ENCODE assay signal across 11 cellular contexts in genomic region chr6:21856096-21856825, GRCh38.
DNase-seq lines count a peak whose midpoint lies in the region; ATAC-seq and TF ChIP-seq lines count a peak whose summit lies in the region.
"Had no signal": no experiment of that assay in that cellular context is flagged by ENCODE, and none has a peak within 500 bp of the region (broad histone marks: within the 10 kb centered on the region; RNA-seq: fewer than 3 reads in every experiment).

No MANE protein-coding gene starts in this region.

- intact Hi-C loops in gastrocnemius medialis (cut with DNase I; ENCODE audit: low total_unique reads) (no loop called here), prostate gland (cut with DNase I) (no loop called here)

- ATAC-seq in DND-41 (ENCODE audit: insufficient read depth, low read depth) = peak; percentile 60
- no peak for ATAC-seq in gastrocnemius medialis
- ATAC-seq: activated naive CD8-positive, alpha-beta T cell treated with anti-CD3 and anti-CD28 coated beads, Interleukin-2, amount 50 U/mL, for 24 hours; K562 had no signal

- H3K27me3 ChIP-seq in DND-41 (ENCODE audit: insufficient read depth, low read length, poor library complexity) (no peaks in the 10 kb centered on the region), brain microvascular endothelial cell (replicated peaks) (no peaks in the 10 kb centered on the region), mesendoderm (ENCODE audit: insufficient read depth, low read length, poor library complexity) (no peaks in the 10 kb centered on the region), gastrocnemius medialis (no peaks in the 10 kb centered on the region), prostate gland (replicated peaks; ENCODE audit: insufficient read depth) (no peaks in the 10 kb centered on the region)

- H2BK5ac ChIP-seq in mesendoderm (ENCODE audit: low read length) = no peak overlapping the region

- H4K8ac ChIP-seq in mesendoderm (ENCODE audit: low read depth, low read length) = no peak overlapping the region

- no peak overlapping the region for H2BK120ac ChIP-seq in mesendoderm (ENCODE audit: low read depth, low read length)

- H2AK5ac ChIP-seq in mesendoderm (ENCODE audit: low read length) = no peak overlapping the region

- H3K27ac ChIP-seq in DND-41 (ENCODE audit: low read length) (0 out of 2 replicates have a peak overlapping the region, but pooled peaks have one; percentile 2), brain microvascular endothelial cell (peak overlapping the region; percentile 22), mesendoderm (ENCODE audit: low read depth, low read length) (no peak overlapping the region), gastrocnemius medialis (no peak overlapping the region), prostate gland (no peak overlapping the region)

- no peak overlapping the region for H2BK15ac ChIP-seq in mesendoderm (replicated peaks; ENCODE audit: low read depth)

- no peak overlapping the region for H3K4ac ChIP-seq in mesendoderm (ENCODE audit: low read depth, low read length)

- H3K4me1 ChIP-seq in DND-41 (ENCODE audit: insufficient read depth, low read length) = peaks cover 14% of the 10 kb centered on the region
- H3K4me1 ChIP-seq in mesendoderm (ENCODE audit: control insufficient read depth, low read depth, low read length) = peaks cover 6% of the 10 kb centered on the region
- no peaks in the 10 kb centered on the region for H3K4me1 ChIP-seq in gastrocnemius medialis
- H3K4me1 ChIP-seq in prostate gland (replicated peaks) = no peaks in the 10 kb centered on the region

- H3K23ac ChIP-seq in mesendoderm (ENCODE audit: low read length) = no peak overlapping the region

- H3K9ac ChIP-seq in DND-41 (ENCODE audit: low read depth, low read length) = no peak overlapping the region
- no peak overlapping the region for H3K9ac ChIP-seq in mesendoderm (ENCODE audit: low read length)

- H3K36me3 ChIP-seq in DND-41 (ENCODE audit: insufficient read depth, low read length) (peaks cover 5% of the 10 kb centered on the region; the same call in 1 of the 2 replicates), brain microvascular endothelial cell (replicated peaks) (no peaks in the 10 kb centered on the region), mesendoderm (ENCODE audit: control insufficient read depth, insufficient read depth, low read length) (no peaks in the 10 kb centered on the region), gastrocnemius medialis (no peaks in the 10 kb centered on the region), prostate gland (no peaks in the 10 kb centered on the region)

- DNase-seq in DND-41 (no peak), NB4 (ENCODE audit: low read depth) (peak; percentile 69), brain microvascular endothelial cell (peak; percentile 53), mesendoderm (peak; percentile 36), globus pallidus (ENCODE audit: low spot score) (no peak), NCI-H1092 treated with DMSO at 0.1 percent for 48 hours (lab: John Stamatoyannopoulos, UW) (no peak), gastrocnemius medialis (no peak), prostate gland (ENCODE audit: low spot score) (no peak)
- DNase-seq: activated B cell treated with CpG ODN at 0.5 μM for 24 hours; activated naive CD8-positive, alpha-beta T cell treated with anti-CD3 and anti-CD28 coated beads, Interleukin-2, amount 50 U/mL, for 24 hours had no signal

- H3K9me3 ChIP-seq in DND-41 (ENCODE audit: insufficient read depth, low read length, severe bottlenecking) = no peaks in the 10 kb centered on the region
- H3K9me3 ChIP-seq in gastrocnemius medialis = no peaks in the 10 kb centered on the region
- no peaks in the 10 kb centered on the region for H3K9me3 ChIP-seq in prostate gland

- peaks cover 9% of the 10 kb centered on the region for H3K79me1 ChIP-seq in mesendoderm (ENCODE audit: low read length)

- no peak for TF ChIP-seq CTCF in DND-41 (IDR thresholded peaks at IDR 0.05; ENCODE audit: borderline replicate concordance, extremely low read depth, low read length, poor library complexity, severe bottlenecking)
- TF ChIP-seq CTCF in NB4 (IDR thresholded peaks at IDR 0.05; ENCODE audit: low read depth, low read length) = no peak
- TF ChIP-seq CTCF in brain microvascular endothelial cell (IDR thresholded peaks at IDR 0.05; ENCODE audit: low read depth, low read length, missing control alignments) = no peak
- TF ChIP-seq CTCF in gastrocnemius medialis (IDR thresholded peaks at IDR 0.05 in 4 of 5, conservative IDR thresholded peaks at IDR 0.05 in 1 of 5) = no peak
- TF ChIP-seq CTCF in prostate gland (IDR thresholded peaks at IDR 0.05) = no peak

- no peak overlapping the region for H4K5ac ChIP-seq in mesendoderm (ENCODE audit: low read length)

- WGBS in mesendoderm (ENCODE audit: extremely low coverage, insufficient coverage, low lambda C conversion rate) = no CpG with 5 or more reads among the region's 5 CpGs
- 49% methylated on average over 5 of the region's 5 CpGs for WGBS in prostate gland

- H3K4me3 ChIP-seq in DND-41 (ENCODE audit: low read depth in 1 of 2, low read length in 2 of 2) (no peak overlapping the region), NB4 (ENCODE audit: low read depth, low read length) (no peak overlapping the region), brain microvascular endothelial cell (ENCODE audit: low read depth, low read length) (no peak overlapping the region), mesendoderm (ENCODE audit: low read length) (no peak overlapping the region), gastrocnemius medialis (no peak overlapping the region), prostate gland (no peak overlapping the region)
- H3K4me3 ChIP-seq: K562 had no signal

- no peaks in the 10 kb centered on the region for H4K20me1 ChIP-seq in DND-41 (ENCODE audit: insufficient read depth, low read length)

- H3K79me2 ChIP-seq in DND-41 (ENCODE audit: insufficient read depth, low read length) = peaks cover 16% of the 10 kb centered on the region
- H3K79me2 ChIP-seq in mesendoderm (ENCODE audit: control insufficient read depth, insufficient read depth, low read length) = peaks cover 8% of the 10 kb centered on the region

- no peak for TF ChIP-seq POLR2A in NB4 (IDR thresholded peaks at IDR 0.05; ENCODE audit: extremely low read depth, insufficient read length)
- TF ChIP-seq POLR2A in gastrocnemius medialis (IDR thresholded peaks at IDR 0.05) = no peak
- TF ChIP-seq POLR2A in prostate gland (IDR thresholded peaks at IDR 0.05) = no peak

- no peak overlapping the region for H3K18ac ChIP-seq in mesendoderm (ENCODE audit: low read length)

- H2AFZ ChIP-seq in DND-41 (ENCODE audit: low read depth, low read length) = no peak overlapping the region

- in situ Hi-C loops in brain microvascular endothelial cell (cut with HindIII; ENCODE audit: low pct_ligation_motif_present, low sequenced_read_pairs) = no loop called here
- in situ Hi-C loops in gastrocnemius medialis (cut with MboI; ENCODE audit: low sequenced_read_pairs in 4 of 4) = no loop called here

- H3K4me2 ChIP-seq in DND-41 (ENCODE audit: insufficient read depth, low read length) = no peak overlapping the region
- H3K4me2 ChIP-seq in mesendoderm (ENCODE audit: low read length) = no peak overlapping the region

- H3K56ac ChIP-seq in mesendoderm (ENCODE audit: low read length) = no peak overlapping the region

Comparison
In these comparisons a context has a peak if more than half of its experiments do, and no peak if none do; other contexts are left out.
1. DNase-seq: peak in NB4 (single experiment), brain microvascular endothelial cell (single experiment) and mesendoderm (single experiment); none in DND-41 (single experiment), globus pallidus (single experiment), NCI-H1092 treated with DMSO at 0.1 percent for 48 hours (single experiment), gastrocnemius medialis (0 of 2) and prostate gland (single experiment).
2. H3K27ac ChIP-seq: peak in DND-41 (single experiment) and brain microvascular endothelial cell (single experiment); none in mesendoderm (single experiment), gastrocnemius medialis (0 of 4) and prostate gland (0 of 2).